Comparison of ENCODE assay signal across 7 cellular contexts in the genomic region with DNA sequence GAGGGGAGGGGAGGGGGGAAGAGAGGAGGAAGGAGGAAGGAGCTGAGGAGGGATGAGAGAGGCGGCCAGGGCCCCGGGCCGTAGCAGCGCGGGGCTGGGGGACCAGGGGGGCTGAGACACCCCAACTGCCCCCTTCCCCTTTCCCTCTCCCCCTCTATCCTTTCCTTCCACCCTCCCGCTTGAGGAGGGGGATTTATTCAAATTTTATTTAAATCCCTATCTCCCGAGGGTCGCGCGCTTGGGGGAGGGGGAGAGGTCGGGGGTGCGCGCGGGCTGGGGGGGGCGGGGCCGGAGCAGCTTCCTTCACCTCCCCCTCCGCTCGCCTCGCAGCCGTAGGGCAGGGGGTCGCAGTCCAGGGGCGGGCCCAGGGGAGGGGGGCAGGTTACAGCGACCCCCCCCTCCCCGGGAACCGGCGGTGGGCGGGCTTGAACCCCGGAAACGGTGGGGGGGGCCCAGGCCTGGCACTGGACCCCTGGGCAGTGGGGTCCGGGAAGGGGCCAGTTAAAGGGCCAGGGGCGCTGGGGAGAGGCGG. TPM values are rescaled to one million over a fixed set of nuclear protein-coding genes. Genes with fewer than 3 reads are reported as not detected.
DNase-seq lines count a peak whose midpoint lies in the region; ATAC-seq, FAIRE-seq and TF ChIP-seq lines count a peak whose summit lies in the region.

A gene with protein sequence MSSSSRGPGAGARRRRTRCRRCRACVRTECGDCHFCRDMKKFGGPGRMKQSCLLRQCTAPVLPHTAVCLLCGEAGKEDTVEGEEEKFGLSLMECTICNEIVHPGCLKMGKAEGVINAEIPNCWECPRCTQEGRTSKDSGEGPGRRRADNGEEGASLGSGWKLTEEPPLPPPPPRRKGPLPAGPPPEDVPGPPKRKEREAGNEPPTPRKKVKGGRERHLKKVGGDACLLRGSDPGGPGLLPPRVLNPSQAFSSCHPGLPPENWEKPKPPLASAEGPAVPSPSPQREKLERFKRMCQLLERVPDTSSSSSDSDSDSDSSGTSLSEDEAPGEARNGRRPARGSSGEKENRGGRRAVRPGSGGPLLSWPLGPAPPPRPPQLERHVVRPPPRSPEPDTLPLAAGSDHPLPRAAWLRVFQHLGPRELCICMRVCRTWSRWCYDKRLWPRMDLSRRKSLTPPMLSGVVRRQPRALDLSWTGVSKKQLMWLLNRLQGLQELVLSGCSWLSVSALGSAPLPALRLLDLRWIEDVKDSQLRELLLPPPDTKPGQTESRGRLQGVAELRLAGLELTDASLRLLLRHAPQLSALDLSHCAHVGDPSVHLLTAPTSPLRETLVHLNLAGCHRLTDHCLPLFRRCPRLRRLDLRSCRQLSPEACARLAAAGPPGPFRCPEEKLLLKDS (plus strand): TSS at position 19 of the 532 bp plus-strand sequence. CDS start 2,183 bp downstream, outside the sequence.

- H3K4me1 ChIP-seq in Peyer's patch (peaks cover 0 to 31% (median 5%) of the 10 kb centered on the region in 4 donors), H1 (replicated peaks in 1 of 4; ENCODE audit: control insufficient read depth in 3 of 4, insufficient read depth in 4 of 4, low read length in 3 of 4) (peaks cover 0 to 9% (median 2%) of the 10 kb centered on the region in 4 experiments; a peak in 4 of 7 replicates)
- no peaks in the 10 kb centered on the region for H3K4me1 ChIP-seq in naive thymus-derived CD4-positive, alpha-beta T cell (ENCODE audit: control insufficient read depth in 2 of 2, insufficient read depth in 2 of 2, low read length in 2 of 2)

- H2BK5ac ChIP-seq in H1 (ENCODE audit: low read depth, low read length) = peak within 1 kb of the TSS; percentile 99

- H3K79me2 ChIP-seq in H1 (ENCODE audit: control insufficient read depth in 1 of 2, insufficient read depth in 2 of 2, low read length in 2 of 2) = peaks cover 0 to 10% of the 10 kb centered on the region in 2 experiments; a peak in 2 of 4 replicates

- peak within 1 kb of the TSS; percentile 71 to 91 for H3K4me2 ChIP-seq in H1 (ENCODE audit: insufficient read depth in 1 of 2, low read depth in 2 of 2, low read length in 2 of 2)

- H3K4me3 Mint-ChIP-seq in naive thymus-derived CD4-positive, alpha-beta T cell = peak within 1 kb of the TSS; percentile 89 to 100 (median 99)

- DNase-seq in GM12892 (ENCODE audit: insufficient read length) = peak; percentile 73
- peak in 2 of 3 donors; percentile 31 to 63 for DNase-seq in Peyer's patch
- no peak for DNase-seq in H1 (ENCODE audit: low read depth in 1 of 2, low spot score in 2 of 2)
- peak in 2 of 9 donors; percentile 28 to 41 for DNase-seq in naive thymus-derived CD4-positive, alpha-beta T cell
- DNase-seq in NCI-H446 treated with DMSO at 0.1 percent for 48 hours (lab: John Stamatoyannopoulos, UW) = no peak
- no peak for DNase-seq in C1 segment of cervical spinal cord (lab: John Stamatoyannopoulos, UW)
- no peak for DNase-seq in GM19238 (ENCODE audit: insufficient read length, low spot score)

- H4K8ac ChIP-seq in H1 (ENCODE audit: extremely low read depth, insufficient read depth, low read length) = peak within 1 kb of the TSS; percentile 98; the same call in 1 of the 2 replicates

- TF ChIP-seq EP300 in H1 (IDR thresholded peaks at IDR 0.05; ENCODE audit: borderline replicate concordance in 1 of 2, low read depth in 2 of 2, low read length in 2 of 2) = no peak

- peak within 1 kb of the TSS; percentile 96 for H4K91ac ChIP-seq in H1 (replicated peaks; ENCODE audit: insufficient read length, low read length)

- peaks cover 4% of the 10 kb centered on the region for H3K79me1 ChIP-seq in H1 (ENCODE audit: low read depth, low read length)

- no peak within 1 kb of the TSS for H3K14ac ChIP-seq in H1 (ENCODE audit: insufficient read length)

- H3K4me1 Mint-ChIP-seq in naive thymus-derived CD4-positive, alpha-beta T cell = peaks cover 0 to 33% (median 15%) of the 10 kb centered on the region in 7 donors

- peak within 1 kb of the TSS; percentile 92 to 100 (median 99) for H3K27ac Mint-ChIP-seq in naive thymus-derived CD4-positive, alpha-beta T cell

- H3K27me3 Mint-ChIP-seq in naive thymus-derived CD4-positive, alpha-beta T cell = peaks cover 0 to 2% (median 0%) of the 10 kb centered on the region in 5 donors

- no peaks in the 10 kb centered on the region for H3K36me3 ChIP-seq in Peyer's patch
- peaks cover 0 to 4% (median 1%) of the 10 kb centered on the region in 4 experiments; a peak in 3 of 8 replicates for H3K36me3 ChIP-seq in H1 (ENCODE audit: control insufficient read depth in 2 of 4, insufficient read depth in 4 of 4, low read length in 3 of 4)
- H3K36me3 ChIP-seq in naive thymus-derived CD4-positive, alpha-beta T cell (ENCODE audit: control insufficient read depth in 2 of 3, insufficient read depth in 3 of 3, low read length in 3 of 3) = peaks cover 0 to 15% (median 0%) of the 10 kb centered on the region in 3 experiments

- CTCF ChIA-PET in H1 (lab: Charles Lee; ENCODE audit: partially characterized antibody) = no interaction called here
- CTCF ChIA-PET in naive thymus-derived CD4-positive, alpha-beta T cell (lab: Charles Lee) = no interaction called here

- TF ChIP-seq POLR2A in GM12892 (IDR thresholded peaks at IDR 0.05; ENCODE audit: low read depth, low read length) (no peak), Peyer's patch (IDR thresholded peaks at IDR 0.05) (no peak), H1 (IDR thresholded peaks at IDR 0.05; ENCODE audit: control extremely low read depth in 1 of 2, low read depth in 2 of 2, low read length in 2 of 2) (no peak; a peak in 1 of 3 replicates)

- no peak within 1 kb of the TSS for H2BK20ac ChIP-seq in H1 (ENCODE audit: low read length)

- peak within 1 kb of the TSS; percentile 90 for H3K18ac ChIP-seq in H1 (ENCODE audit: extremely low read depth, low read length)

- H2BK15ac ChIP-seq in H1 (ENCODE audit: low read length) = no peak within 1 kb of the TSS

- H2AK5ac ChIP-seq in H1 (ENCODE audit: low read depth, low read length) = no peak within 1 kb of the TSS; the same call in 1 of the 2 replicates

- no peak within 1 kb of the TSS for H3K4ac ChIP-seq in H1 (replicated peaks; ENCODE audit: insufficient read length, low read depth, low read length)

- peak within 1 kb of the TSS; percentile 41 for H4K5ac ChIP-seq in H1 (ENCODE audit: insufficient read length, low read depth, low read length)

- WGBS in H1 (ENCODE audit: extremely low coverage in 1 of 2, insufficient coverage in 1 of 2, insufficient read length in 1 of 2, insufficient replicate concordance in 2 of 2, low coverage in 1 of 2, low lambda C conversion rate in 2 of 2, missing lambda C conversion rate in 1 of 2), 2 experiments = 0% methylated on average over 1 of the region's 32 CpGs; no CpG with 5 or more reads in 1 of the 2 experiments

- H2BK12ac ChIP-seq in H1 (ENCODE audit: low read depth, low read length) = peak within 1 kb of the TSS; percentile 97; the same call in 1 of the 2 replicates

- TF ChIP-seq RAD21 in H1 (IDR thresholded peaks at IDR 0.05 in 1 of 2, conservative IDR thresholded peaks at IDR 0.05 in 1 of 2; ENCODE audit: low read depth in 2 of 2, low read length in 2 of 2) = no peak

- peaks cover 8% of the 10 kb centered on the region; the same call in 1 of the 2 replicates for H3K23me2 ChIP-seq in H1 (ENCODE audit: low read depth, low read length)

- H3K9me3 ChIP-seq in Peyer's patch (no peaks in the 10 kb centered on the region), H1 (ENCODE audit: insufficient read depth in 2 of 2, low read depth in 1 of 2, low read length in 1 of 2) (no peaks in the 10 kb centered on the region)
- H3K9me3 ChIP-seq in naive thymus-derived CD4-positive, alpha-beta T cell (ENCODE audit: control insufficient read depth in 2 of 3, low read length in 3 of 3) = no peaks in the 10 kb centered on the region

- H3K56ac ChIP-seq in H1 (replicated peaks; ENCODE audit: insufficient read length, low read depth, low read length) = peak within 1 kb of the TSS; percentile 87

- H3K27me3 ChIP-seq in Peyer's patch (no peaks in the 10 kb centered on the region), H1 (replicated peaks in 1 of 4; ENCODE audit: control insufficient read depth in 3 of 4, extremely low read depth in 1 of 4, insufficient read depth in 3 of 4, low read length in 3 of 4) (no peaks in the 10 kb centered on the region)
- no peaks in the 10 kb centered on the region for H3K27me3 ChIP-seq in naive thymus-derived CD4-positive, alpha-beta T cell (ENCODE audit: control insufficient read depth in 2 of 2, insufficient read depth in 2 of 2, low read length in 2 of 2)

- TF ChIP-seq CTCF in Peyer's patch (IDR thresholded peaks at IDR 0.05) = no peak
- no peak for TF ChIP-seq CTCF in H1 (IDR thresholded peaks at IDR 0.05; ENCODE audit: control extremely low read depth in 1 of 3, insufficient read depth in 1 of 3, low read depth in 1 of 3, low read length in 3 of 3)

- H3K9me3 Mint-ChIP-seq in naive thymus-derived CD4-positive, alpha-beta T cell = no peaks in the 10 kb centered on the region

- H2AFZ ChIP-seq in H1 (ENCODE audit: low read length) = peak within 1 kb of the TSS; percentile 73

- peak within 1 kb of the TSS; percentile 53 to 93 (median 79) for H3K4me3 ChIP-seq in Peyer's patch
- H3K4me3 ChIP-seq in H1 (ENCODE audit: extremely low read depth in 1 of 4, insufficient read depth in 2 of 4, low read depth in 3 of 4, low read length in 4 of 4) = peak within 1 kb of the TSS; percentile 57 to 88 (median 84)
- peak within 1 kb of the TSS; percentile 78 for H3K4me3 ChIP-seq in naive thymus-derived CD4-positive, alpha-beta T cell (ENCODE audit: low read length)

- no peaks in the 10 kb centered on the region for H3K36me3 Mint-ChIP-seq in naive thymus-derived CD4-positive, alpha-beta T cell

- H3K23ac ChIP-seq in H1 (ENCODE audit: insufficient read length) = no peak within 1 kb of the TSS

- no peak within 1 kb of the TSS for H2BK120ac ChIP-seq in H1 (replicated peaks; ENCODE audit: low read depth, low read length)

- FAIRE-seq in GM12892 (lab: Jason Lieb, UNC) (no peak), H1 (lab: Jason Lieb, UNC) (no peak)

- intact Hi-C loops in naive thymus-derived CD4-positive, alpha-beta T cell (cut with micrococcal nuclease) = loop anchor here (1.0 to 10.0 kb wide), 18 partner anchors 19 to 1116 kb away; partner anchors contain the start of genes INO80E (in 2 of the 2), SETD1A (in 2 of the 2), ALDOA (in 1 of the 2) and CFAP119 (in 1 of the 2)

- peaks cover 2 to 3% of the 10 kb centered on the region in 2 experiments for H4K20me1 ChIP-seq in H1 (replicated peaks in 1 of 2; ENCODE audit: control insufficient read depth in 1 of 2, insufficient read depth in 2 of 2, low read length in 2 of 2)

- peak within 1 kb of the TSS; percentile 84 to 95 (median 92) for H3K27ac ChIP-seq in Peyer's patch
- H3K27ac ChIP-seq in H1 (ENCODE audit: low read depth, low read length) = peak within 1 kb of the TSS; percentile 98
- H3K27ac ChIP-seq in naive thymus-derived CD4-positive, alpha-beta T cell (ENCODE audit: low read depth, low read length) = peak within 1 kb of the TSS; percentile 91

- peak within 1 kb of the TSS; percentile 37 to 94 (median 85) for H3K9ac ChIP-seq in H1 (replicated peaks in 1 of 4; ENCODE audit: extremely low read depth in 1 of 4, low read depth in 3 of 4, low read length in 3 of 4)

- ATAC-seq in naive thymus-derived CD4-positive, alpha-beta T cell = no peak

- POLR2A ChIA-PET in H1 (lab: Charles Lee; ENCODE audit: partially characterized antibody) = interaction anchor here (0.6 to 8.2 kb wide), 10 partner anchors 14 to 149 kb away, joined by 3 to 105 read pairs (median 4); partner anchors contain the start of genes CTF1 and ORAI3
- POLR2A ChIA-PET in naive thymus-derived CD4-positive, alpha-beta T cell (lab: Charles Lee) = interaction anchor here (0.5 to 0.7 kb wide), 3 partner anchors 150 to 257 kb away, joined by 3 read pairs; partner anchors contain the start of gene FUS

RNA-seq across cellular contexts. Expression of the gene that starts here (rescaled TPM):
- 3.3 TPM for polyA plus RNA-seq in GM12892 (2012; ENCODE audit: missing spikeins)
- 10 to 100 TPM; 25.0 to 51.2 (median 47.9) TPM for total RNA-seq in Peyer's patch
- total RNA-seq in H1 (2021; fragmentation: NEBNext Ultra II Directional; extraction: Animal tissue kit (Norgen Biotek cat#: 25700)) = 72.2 and 74.8 TPM in 2 replicates
- 47.2 and 77.3 TPM in 2 replicates for polyA plus RNA-seq in H1 (2011; rRNA removed)
- polyA plus RNA-seq in H1 (2011; cell fraction: cytosol; rRNA removed) = 36.7 TPM
- 70.9 TPM for polyA plus RNA-seq in H1 (2011; cell fraction: nucleus; rRNA removed)
- polyA plus RNA-seq in H1 (2012, experiment 1 of 2) = 35.8 to 54.6 TPM (median 48.7 TPM) in 4 replicates
- 41.4 TPM for polyA plus RNA-seq in H1 (2012, experiment 2 of 2)
- polyA plus RNA-seq in H1 (2013, experiment 1 of 2) = 42.8 TPM
- polyA plus RNA-seq in H1 (2013, experiment 2 of 2) = 45.1 TPM
- 9.9 and 13.9 TPM in 2 replicates for polyA minus RNA-seq in H1 (2011; rRNA and poly(A)+ RNA removed)
- polyA minus RNA-seq in H1 (2011; cell fraction: cytosol; rRNA and poly(A)+ RNA removed) = 46.6 TPM
- 25.4 TPM for polyA minus RNA-seq in H1 (2011; cell fraction: nucleus; rRNA and poly(A)+ RNA removed)
- 10 to 100 TPM; 11.1 to 26.8 (median 17.0) TPM for total RNA-seq in naive thymus-derived CD4-positive, alpha-beta T cell
- under 1 TPM; 0.08 to 0.16 TPM for polyA plus RNA-seq in naive thymus-derived CD4-positive, alpha-beta T cell

Comparison
In these comparisons a context has a peak if more than half of its experiments do, and no peak if none do; other contexts are left out.
1. RNA of the gene that starts here (polyA plus RNA-seq): 35.8 to 77.3 TPM in H1; 0.08 to 0.16 TPM in naive thymus-derived CD4-positive, alpha-beta T cell; every median in the first group is over 10 times any median in the second.
2. DNase-seq: peak in GM12892 (single experiment) and Peyer's patch (2 of 3); none in H1 (0 of 2), NCI-H446 treated with DMSO at 0.1 percent for 48 hours (single experiment), C1 segment of cervical spinal cord (0 of 14) and GM19238 (single experiment).
3. Peak in every context shown above with its lines, with median percentiles within 50 percentile points of each other: H3K27ac ChIP-seq and H3K4me3 ChIP-seq.